Comparison of ENCODE assay signal across 25 cellular contexts in genomic region chr7:124768525-124768924, GRCh38.
"Had no signal": no experiment of that assay in that cellular context is flagged by ENCODE, and none has a peak within 500 bp of the region (broad histone marks: within the 10 kb centered on the region; RNA-seq: fewer than 3 reads in every experiment).

No MANE protein-coding gene starts in this region.

- DNase-seq: activated B cell treated with CpG ODN at 0.5 μM for 24 hours; activated CD4-positive, alpha-beta memory T cell treated with anti-CD3 and anti-CD28 coated beads, Interleukin-2, amount 10 ng/mL, durations not matched to agents 7 days and 5 days; activated CD4-positive, alpha-beta T cell treated with anti-CD3 and anti-CD28 coated beads for 4 hours; activated CD4-positive, alpha-beta T cell treated with anti-CD3 and anti-CD28 coated beads, Interleukin-2, amount 10 ng/mL, durations not matched to agents 24 days and 14 days; activated CD4-positive, alpha-beta T cell treated with anti-CD3 and anti-CD28 coated beads, Interleukin-2, amount 50 U/mL, for 1 hour; activated CD4-positive, alpha-beta T cell treated with anti-CD3 and anti-CD28 coated beads, Interleukin-2, amount 50 U/mL, for 4 hours; activated CD4-positive, CD25-positive, alpha-beta regulatory T cell treated with anti-CD3 and anti-CD28 coated beads, Interleukin-2, amount 50 U/mL, for 72 hours; activated CD8-positive, alpha-beta memory T cell treated with anti-CD3 and anti-CD28 coated beads for 24 hours; activated CD8-positive, alpha-beta memory T cell treated with anti-CD3 and anti-CD28 coated beads, Interleukin-2, amount 10 ng/mL, durations not matched to agents 7 days and 5 days; activated CD8-positive, alpha-beta memory T cell treated with anti-CD3 and anti-CD28 coated beads, Interleukin-2, amount 50 U/mL, for 48 hours; activated CD8-positive, alpha-beta T cell treated with anti-CD3 and anti-CD28 coated beads, Interleukin-2, amount 10 ng/mL, durations not matched to agents 7 days and 5 days; activated effector memory CD4-positive, alpha-beta T cell treated with Interleukin-2 at 50 U/mL for 16 hours; activated gamma-delta T cell; activated naive CD4-positive, alpha-beta T cell treated with anti-CD3 and anti-CD28 coated beads, Interleukin-2, amount 10 ng/mL, durations not matched to agents 7 days and 5 days; activated naive CD4-positive, alpha-beta T cell treated with Interleukin-2 at 50 U/mL for 16 hours; activated naive CD8-positive, alpha-beta T cell treated with anti-CD3 and anti-CD28 coated beads, Interleukin-2, amount 10 ng/mL, durations not matched to agents 7 days and 5 days; activated naive CD8-positive, alpha-beta T cell treated with anti-CD3 and anti-CD28 coated beads, Interleukin-2, amount 50 U/mL, for 24 hours; activated T-cell treated with anti-CD3 and anti-CD28 coated beads, Interleukin-2, amount 50 U/mL, for 24 hours; activated T-cell treated with anti-CD3 and anti-CD28 coated beads, Interleukin-2, amount 50 U/mL, for 48 hours; amygdala; anterior cingulate cortex; caudate nucleus; cerebellar nuclear complex; T-helper 2 cell; T-helper 9 cell had no signal
